8 cellular contexts compared by ENCODE assay signal in the genomic region with DNA sequence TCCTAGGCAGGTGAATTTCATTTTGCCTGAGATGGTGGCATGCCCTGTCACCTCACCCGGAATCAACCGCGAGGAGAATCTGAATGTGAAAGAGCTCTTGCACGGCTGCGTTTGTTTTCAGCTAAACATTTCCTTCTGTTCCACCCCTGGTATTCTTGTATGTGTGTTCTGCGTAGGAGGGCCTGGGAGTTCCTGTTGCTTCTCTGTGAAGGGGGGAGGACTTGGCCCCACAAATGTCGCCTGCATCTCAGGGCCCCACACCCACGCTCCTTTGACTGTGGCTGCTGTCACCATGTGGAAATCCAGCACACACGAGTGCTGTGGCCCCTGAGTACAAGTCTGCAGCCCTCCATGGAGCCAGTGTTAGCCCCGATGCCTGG. TPM values are rescaled to one million over a fixed set of nuclear protein-coding genes. Genes with fewer than 3 reads are reported as not detected.
A peak's percentile ranks its signal among the peaks of the same experiment; 100 is the strongest.
DNase-seq lines count a peak whose midpoint lies in the region; ATAC-seq and TF ChIP-seq lines count a peak whose summit lies in the region.

No MANE protein-coding gene starts in this region.

- H3K9me2 ChIP-seq in hepatocyte (replicated peaks; ENCODE audit: insufficient read depth) = no peaks in the 10 kb centered on the region

- peaks cover 4% of the 10 kb centered on the region for H3K4me1 ChIP-seq in hepatocyte (ENCODE audit: insufficient read depth)

- no peak for TF ChIP-seq CTCF in hepatocyte (IDR thresholded peaks at IDR 0.05; ENCODE audit: poor library complexity)

- H3K79me2 ChIP-seq in hepatocyte = no peaks in the 10 kb centered on the region

- H4K20me1 ChIP-seq in hepatocyte (ENCODE audit: insufficient read depth, poor library complexity, severe bottlenecking) = no peaks in the 10 kb centered on the region

- ATAC-seq in GM19351 (IDR thresholded peaks at IDR 0.05; ENCODE audit: unreplicated experiment) = peak; percentile 50
- ATAC-seq in HG03460 (IDR thresholded peaks at IDR 0.05; ENCODE audit: unreplicated experiment) = no peak

- no peak overlapping the region for H3K27ac ChIP-seq in hepatocyte

- no peak overlapping the region for H3K4me2 ChIP-seq in hepatocyte

- DNase-seq in MV-4-11 (lab: John Stamatoyannopoulos, UW) (peak; percentile 0), hepatocyte (ENCODE audit: low spot score) (no peak), NCI-H2081 (lab: John Stamatoyannopoulos, UW) (no peak), DMS153 (lab: John Stamatoyannopoulos, UW) (no peak)
- peak; percentile 76 for DNase-seq in activated naive CD4-positive, alpha-beta T cell treated with anti-CD3 and anti-CD28 coated beads, Interleukin-2, amount 50 U/mL, for 16 hours
- DNase-seq in stimulated activated CD4-positive, alpha-beta T cell treated with anti-CD3 and anti-CD28 coated beads, Interleukin-12 subunit alpha, Interleukin-12 subunit beta, amount 100 ng/mL, for 24 hours (ENCODE audit: low read depth in 2 of 2) = peak; percentile 45 to 47

- no peaks in the 10 kb centered on the region for H3K9me3 ChIP-seq in hepatocyte (ENCODE audit: low read depth)

- no peak overlapping the region for H2AFZ ChIP-seq in hepatocyte

- H3K27me3 ChIP-seq in hepatocyte = no peaks in the 10 kb centered on the region

- no peak overlapping the region for H3K4me3 ChIP-seq in hepatocyte

- WGBS in hepatocyte (ENCODE audit: low lambda C conversion rate, missing lambda C conversion rate) = 83% methylated on average over 10 of the region's 10 CpGs

- no peaks in the 10 kb centered on the region for H3K36me3 ChIP-seq in hepatocyte (replicated peaks; ENCODE audit: insufficient read depth, low read depth)

RNA-seq across cellular contexts. Expression of a gene that starts 45.8 kb away (rescaled TPM):
- total RNA-seq in hepatocyte = 3.8 and 5.9 TPM in 2 replicates
- 1.5 and 2.2 TPM in 2 replicates for polyA plus RNA-seq in hepatocyte

Comparison
In these comparisons a context has a peak if more than half of its experiments do, and no peak if none do; other contexts are left out.
1. DNase-seq: peak in MV-4-11 (single experiment), activated naive CD4-positive, alpha-beta T cell treated with anti-CD3 and anti-CD28 coated beads, Interleukin-2, amount 50 U/mL, for 16 hours (single experiment) and stimulated activated CD4-positive, alpha-beta T cell treated with anti-CD3 and anti-CD28 coated beads, Interleukin-12 subunit alpha, Interleukin-12 subunit beta, amount 100 ng/mL, for 24 hours (2 of 2); none in hepatocyte (single experiment), NCI-H2081 (0 of 2) and DMS153 (single experiment).